In the genomic region with DNA sequence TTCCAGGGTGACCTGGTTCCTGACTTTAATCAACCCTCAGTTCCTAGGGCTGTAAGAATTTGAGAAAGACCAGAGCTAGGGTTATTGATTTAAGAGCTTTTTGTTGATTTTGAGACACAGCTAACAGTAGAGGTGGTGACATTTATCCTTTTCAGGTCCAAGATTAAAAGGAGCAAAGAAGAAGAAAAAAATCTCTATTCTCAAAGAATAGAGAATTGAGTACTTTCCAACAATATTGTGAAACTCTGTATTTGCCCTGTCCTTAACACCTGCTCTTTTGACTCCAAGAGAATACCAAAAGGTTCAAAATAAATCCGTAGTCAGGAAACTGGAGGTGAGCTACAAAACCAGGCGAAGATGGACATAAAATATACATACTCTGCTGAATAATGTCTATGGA, we compare ENCODE assay signal across 1 cellular context.
A peak's percentile ranks its signal among the peaks of the same experiment; 100 is the strongest.
TF ChIP-seq lines count a peak whose summit lies in the region.

No MANE protein-coding gene starts in this region.

TF ChIP-seq in HepG2, 621 proteins besides CTCF, POLR2A, EP300 and RAD21 (continued from another document and continues in another):
- TF ChIP-seq PATZ1 (CRISPR knock-in tag; IDR thresholded peaks at IDR 0.05): 0 out of 2 replicates have a peak, but pooled peaks have one; percentile 13
- peak; percentile 52; the same call in 1 of the 2 replicates for TF ChIP-seq ZGPAT (CRISPR knock-in tag; IDR thresholded peaks at IDR 0.05)
- TF ChIP-seq ZNF251 (CRISPR knock-in tag; IDR thresholded peaks at IDR 0.05): no peak
- TF ChIP-seq ELF4 (CRISPR knock-in tag; IDR thresholded peaks at IDR 0.05; ENCODE audit: borderline replicate concordance): no peak
- no peak for TF ChIP-seq ZNF256 (CRISPR knock-in tag; conservative IDR thresholded peaks at IDR 0.05)
- TF ChIP-seq ZNF740 (CRISPR knock-in tag; IDR thresholded peaks at IDR 0.05): no peak
- TF ChIP-seq ATAD3A (CRISPR knock-in tag; IDR thresholded peaks at IDR 0.05): no peak
- no peak for TF ChIP-seq ZMYM3 (CRISPR knock-in tag; IDR thresholded peaks at IDR 0.05)
- no peak for TF ChIP-seq ZBTB8A (CRISPR knock-in tag; IDR thresholded peaks at IDR 0.05; ENCODE audit: borderline replicate concordance, low read depth)
- no peak for TF ChIP-seq MED13 (CRISPR knock-in tag; IDR thresholded peaks at IDR 0.05)
- TF ChIP-seq GLI4 (CRISPR knock-in tag; IDR thresholded peaks at IDR 0.05; ENCODE audit: borderline replicate concordance): no peak
- no peak for TF ChIP-seq HDAC6 (IDR thresholded peaks at IDR 0.05; ENCODE audit: low read depth, low read length)
- no peak for TF ChIP-seq MTF1 (CRISPR knock-in tag; IDR thresholded peaks at IDR 0.05)
- TF ChIP-seq NCOA2 (CRISPR knock-in tag; IDR thresholded peaks at IDR 0.05): peak; percentile 89
- no peak for TF ChIP-seq MEF2D (CRISPR knock-in tag; IDR thresholded peaks at IDR 0.05)
- TF ChIP-seq WIZ (CRISPR knock-in tag; IDR thresholded peaks at IDR 0.05): no peak
- TF ChIP-seq, protein P1, sequence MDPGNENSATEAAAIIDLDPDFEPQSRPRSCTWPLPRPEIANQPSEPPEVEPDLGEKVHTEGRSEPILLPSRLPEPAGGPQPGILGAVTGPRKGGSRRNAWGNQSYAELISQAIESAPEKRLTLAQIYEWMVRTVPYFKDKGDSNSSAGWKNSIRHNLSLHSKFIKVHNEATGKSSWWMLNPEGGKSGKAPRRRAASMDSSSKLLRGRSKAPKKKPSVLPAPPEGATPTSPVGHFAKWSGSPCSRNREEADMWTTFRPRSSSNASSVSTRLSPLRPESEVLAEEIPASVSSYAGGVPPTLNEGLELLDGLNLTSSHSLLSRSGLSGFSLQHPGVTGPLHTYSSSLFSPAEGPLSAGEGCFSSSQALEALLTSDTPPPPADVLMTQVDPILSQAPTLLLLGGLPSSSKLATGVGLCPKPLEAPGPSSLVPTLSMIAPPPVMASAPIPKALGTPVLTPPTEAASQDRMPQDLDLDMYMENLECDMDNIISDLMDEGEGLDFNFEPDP (CRISPR knock-in tag; conservative IDR thresholded peaks at IDR 0.05): no peak
- no peak for TF ChIP-seq ZBTB40 (IDR thresholded peaks at IDR 0.05)
- no peak for TF ChIP-seq ZBTB40 (CRISPR knock-in tag; IDR thresholded peaks at IDR 0.05)
- no peak for TF ChIP-seq CSRNP1 (CRISPR knock-in tag; IDR thresholded peaks at IDR 0.05)
- TF ChIP-seq ARID2 (CRISPR knock-in tag; IDR thresholded peaks at IDR 0.05; ENCODE audit: borderline replicate concordance): no peak
- TF ChIP-seq, protein P2, sequence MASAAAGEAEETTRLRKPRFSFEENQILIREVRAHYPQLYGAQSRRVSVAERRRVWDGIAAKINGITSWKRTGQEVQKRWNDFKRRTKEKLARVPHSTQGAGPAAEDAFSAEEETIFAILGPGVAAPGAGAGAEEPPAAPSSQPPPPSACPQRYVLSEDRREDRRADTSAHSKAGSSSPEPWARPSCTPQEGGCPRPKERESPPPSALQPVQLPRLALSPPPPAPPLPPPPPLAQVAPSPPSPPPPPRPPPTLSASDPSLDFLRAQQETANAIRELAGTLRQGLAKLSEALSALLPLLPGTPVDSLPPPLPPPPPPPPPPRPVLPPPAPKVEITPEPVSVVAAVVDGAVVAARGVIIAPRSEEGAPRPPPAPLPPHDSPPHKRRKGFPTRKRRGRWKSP (CRISPR knock-in tag; IDR thresholded peaks at IDR 0.05): no peak
- no peak for TF ChIP-seq ARNT (IDR thresholded peaks at IDR 0.05)
- peak; percentile 92 for TF ChIP-seq NFIC (IDR thresholded peaks at IDR 0.05; ENCODE audit: low read length)
- TF ChIP-seq RXRB (CRISPR knock-in tag; IDR thresholded peaks at IDR 0.05; ENCODE audit: borderline replicate concordance): peak; percentile 65
- no peak for TF ChIP-seq ZNF367 (CRISPR knock-in tag; IDR thresholded peaks at IDR 0.05; ENCODE audit: borderline replicate concordance)
- TF ChIP-seq CHD2 (IDR thresholded peaks at IDR 0.05; ENCODE audit: low read depth, low read length): no peak
- TF ChIP-seq NKX3-1 (CRISPR knock-in tag; IDR thresholded peaks at IDR 0.05): peak; percentile 47; the same call in 1 of the 2 replicates
- no peak for TF ChIP-seq ZNF703 (CRISPR knock-in tag; IDR thresholded peaks at IDR 0.05; ENCODE audit: borderline replicate concordance)
- TF ChIP-seq DZIP1 (CRISPR knock-in tag; IDR thresholded peaks at IDR 0.05): no peak
- TF ChIP-seq ZNF260 (CRISPR knock-in tag; IDR thresholded peaks at IDR 0.05; ENCODE audit: borderline replicate concordance, low read depth): no peak
- peak; percentile 85; the same call in 1 of the 2 replicates for TF ChIP-seq ZNF362 (CRISPR knock-in tag; IDR thresholded peaks at IDR 0.05; ENCODE audit: borderline replicate concordance)
- no peak for TF ChIP-seq RFX1 (IDR thresholded peaks at IDR 0.05)
- TF ChIP-seq HDAC2 (CRISPR knock-in tag; IDR thresholded peaks at IDR 0.05): peak; percentile 49
- no peak for TF ChIP-seq MEIS1 (CRISPR knock-in tag; IDR thresholded peaks at IDR 0.05; ENCODE audit: borderline replicate concordance)
- TF ChIP-seq AGO1 (IDR thresholded peaks at IDR 0.05; ENCODE audit: low read depth, low read length, poor library complexity, severe bottlenecking): no peak
- TF ChIP-seq ZKSCAN8 (CRISPR knock-in tag; IDR thresholded peaks at IDR 0.05; ENCODE audit: borderline replicate concordance): no peak
